2 cellular contexts compared by ENCODE assay signal in genomic region chr16:23597003-23597756, GRCh38.
TF ChIP-seq lines count a peak whose summit lies in the region.

No MANE protein-coding gene starts in this region.

TF ChIP-seq in IMR-90, 13 proteins besides CTCF, POLR2A, EP300 and RAD21:
- no peak for TF ChIP-seq FOS (IDR thresholded peaks at IDR 0.05; ENCODE audit: low read depth, low read length)
- no peak for TF ChIP-seq MXI1 (IDR thresholded peaks at IDR 0.05; ENCODE audit: borderline replicate concordance, low read depth, low read length)
- no peak for TF ChIP-seq RFX5 (IDR thresholded peaks at IDR 0.05; ENCODE audit: low read depth, low read length)
- no peak for TF ChIP-seq MAFK (IDR thresholded peaks at IDR 0.05; ENCODE audit: low read depth, low read length)
- TF ChIP-seq MAZ (IDR thresholded peaks at IDR 0.05; ENCODE audit: borderline replicate concordance, low read depth, low read length), result no peak
- no peak for TF ChIP-seq CEBPB (IDR thresholded peaks at IDR 0.05; ENCODE audit: low read depth, low read length)
- no peak for TF ChIP-seq BHLHE40 (IDR thresholded peaks at IDR 0.05; ENCODE audit: low read depth, low read length)
- TF ChIP-seq, protein P1, sequence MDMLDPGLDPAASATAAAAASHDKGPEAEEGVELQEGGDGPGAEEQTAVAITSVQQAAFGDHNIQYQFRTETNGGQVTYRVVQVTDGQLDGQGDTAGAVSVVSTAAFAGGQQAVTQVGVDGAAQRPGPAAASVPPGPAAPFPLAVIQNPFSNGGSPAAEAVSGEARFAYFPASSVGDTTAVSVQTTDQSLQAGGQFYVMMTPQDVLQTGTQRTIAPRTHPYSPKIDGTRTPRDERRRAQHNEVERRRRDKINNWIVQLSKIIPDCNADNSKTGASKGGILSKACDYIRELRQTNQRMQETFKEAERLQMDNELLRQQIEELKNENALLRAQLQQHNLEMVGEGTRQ (IDR thresholded peaks at IDR 0.05; ENCODE audit: low read depth, low read length), result no peak
- TF ChIP-seq, protein P2, sequence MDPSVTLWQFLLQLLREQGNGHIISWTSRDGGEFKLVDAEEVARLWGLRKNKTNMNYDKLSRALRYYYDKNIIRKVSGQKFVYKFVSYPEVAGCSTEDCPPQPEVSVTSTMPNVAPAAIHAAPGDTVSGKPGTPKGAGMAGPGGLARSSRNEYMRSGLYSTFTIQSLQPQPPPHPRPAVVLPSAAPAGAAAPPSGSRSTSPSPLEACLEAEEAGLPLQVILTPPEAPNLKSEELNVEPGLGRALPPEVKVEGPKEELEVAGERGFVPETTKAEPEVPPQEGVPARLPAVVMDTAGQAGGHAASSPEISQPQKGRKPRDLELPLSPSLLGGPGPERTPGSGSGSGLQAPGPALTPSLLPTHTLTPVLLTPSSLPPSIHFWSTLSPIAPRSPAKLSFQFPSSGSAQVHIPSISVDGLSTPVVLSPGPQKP (IDR thresholded peaks at IDR 0.05; ENCODE audit: borderline replicate concordance, low read depth, low read length), result no peak
- no peak for TF ChIP-seq SMC3 (IDR thresholded peaks at IDR 0.05; ENCODE audit: low read depth, low read length)

TF ChIP-seq in SK-N-SH, 30 proteins besides CTCF, POLR2A, EP300 and RAD21:
- TF ChIP-seq CHD2 (IDR thresholded peaks at IDR 0.05; ENCODE audit: low read length, partially characterized antibody) (no peak), RCOR1 (IDR thresholded peaks at IDR 0.05; ENCODE audit: low read length) (no peak)
